11 cellular contexts compared by ENCODE assay signal in genomic region chr12:116598341-116599284, GRCh38.
DNase-seq lines count a peak whose midpoint lies in the region; ATAC-seq and TF ChIP-seq lines count a peak whose summit lies in the region.
"Had no signal": no experiment of that assay in that cellular context is flagged by ENCODE, and none has a peak within 500 bp of the region (broad histone marks: within the 10 kb centered on the region; RNA-seq: fewer than 3 reads in every experiment).

No MANE protein-coding gene starts in this region.

- H3K4me3 ChIP-seq in mucosa of stomach (ENCODE audit: low read length) (no peak overlapping the region), tibial artery (peak overlapping the region; percentile 33 to 47)

- H3K4me1 Mint-ChIP-seq in dendritic cell treated with granulocyte-macrophage colony-stimulating factor and Interleukin-4, amounts not matched to agents 40 ng/mL and 50 ng/mL, for 4 days (ENCODE audit: low read depth), result peaks cover 47% of the 10 kb centered on the region
- H3K4me1 Mint-ChIP-seq in effector memory CD8-positive, alpha-beta T cell (ENCODE audit: low read depth in 2 of 2), result peaks cover 10 to 11% of the 10 kb centered on the region in 2 donors

- H3K9ac ChIP-seq in mucosa of stomach (ENCODE audit: low read length), result peak overlapping the region; percentile 62

- ATAC-seq in effector memory CD8-positive, alpha-beta T cell (replicated peaks), result no peak
- no peak for ATAC-seq in GM19455 (IDR thresholded peaks at IDR 0.05; ENCODE audit: unreplicated experiment)

- no peak for TF ChIP-seq CTCF in tibial artery (IDR thresholded peaks at IDR 0.05)

- DNase-seq in NCI-H1417 (lab: John Stamatoyannopoulos, UW) (peak in 2 of 3 experiments; percentile 5 to 44), NCI-H1417 treated with DMSO at 0.1 percent for 48 hours (lab: John Stamatoyannopoulos, UW) (no peak), tibial artery (no peak), iPS-NIHi7 (ENCODE audit: extremely low spot score) (no peak)
- no peak for DNase-seq in effector memory CD8-positive, alpha-beta T cell

- H3K27ac Mint-ChIP-seq in dendritic cell treated with granulocyte-macrophage colony-stimulating factor and Interleukin-4, amounts not matched to agents 40 ng/mL and 50 ng/mL, for 4 days, result peak overlapping the region; percentile 91
- no peak overlapping the region for H3K27ac Mint-ChIP-seq in effector memory CD8-positive, alpha-beta T cell
- H3K27ac Mint-ChIP-seq: activated naive CD8-positive, alpha-beta T cell treated with anti-CD3 and anti-CD28 coated beads for 36 hours had no signal

- no peaks in the 10 kb centered on the region for H3K27me3 ChIP-seq in mucosa of stomach (ENCODE audit: control insufficient read depth, insufficient read depth, low read length)
- H3K27me3 ChIP-seq in tibial artery, result no peaks in the 10 kb centered on the region

- H3K9me3 Mint-ChIP-seq in dendritic cell treated with granulocyte-macrophage colony-stimulating factor and Interleukin-4, amounts not matched to agents 40 ng/mL and 50 ng/mL, for 4 days, result no peaks in the 10 kb centered on the region
- no peaks in the 10 kb centered on the region for H3K9me3 Mint-ChIP-seq in effector memory CD8-positive, alpha-beta T cell
- H3K9me3 Mint-ChIP-seq: activated naive CD8-positive, alpha-beta T cell treated with anti-CD3 and anti-CD28 coated beads for 36 hours had no signal

- H3K36me3 ChIP-seq in mucosa of stomach (ENCODE audit: control insufficient read depth, insufficient read depth, low read length) (no peaks in the 10 kb centered on the region), tibial artery (no peaks in the 10 kb centered on the region)

- intact Hi-C loops in dendritic cell treated with granulocyte-macrophage colony-stimulating factor and Interleukin-4, amounts not matched to agents 40 ng/mL and 50 ng/mL, for 4 days (cut with micrococcal nuclease), result loop anchor here (2.0 kb wide), 1 partner anchor 322 kb away; the partner anchor contains the start of gene MED13L
- intact Hi-C loops in tibial artery (cut with DNase I; ENCODE audit: low total_unique reads), result loop anchor here (2.0 to 5.0 kb wide), 3 partner anchors 76 to 596 kb away; partner anchors contain the start of gene MED13L

- peak overlapping the region; percentile 80 to 85 for H3K27ac ChIP-seq in tibial artery
- H3K27ac ChIP-seq: 22Rv1, HL-60 had no signal

- peaks cover 19% of the 10 kb centered on the region for H3K4me1 ChIP-seq in mucosa of stomach (ENCODE audit: control insufficient read depth, insufficient read depth, low read length)
- H3K4me1 ChIP-seq in tibial artery, result peaks cover 0 to 48% (median 26%) of the 10 kb centered on the region in 4 donors

- peak overlapping the region; percentile 71 for H3K4me3 Mint-ChIP-seq in dendritic cell treated with granulocyte-macrophage colony-stimulating factor and Interleukin-4, amounts not matched to agents 40 ng/mL and 50 ng/mL, for 4 days
- no peak overlapping the region for H3K4me3 Mint-ChIP-seq in effector memory CD8-positive, alpha-beta T cell
- H3K4me3 Mint-ChIP-seq: activated naive CD8-positive, alpha-beta T cell treated with anti-CD3 and anti-CD28 coated beads for 36 hours had no signal

- H3K9me3 ChIP-seq in mucosa of stomach (ENCODE audit: control insufficient read depth, low read length) (no peaks in the 10 kb centered on the region), tibial artery (no peaks in the 10 kb centered on the region)

- H3K27me3 Mint-ChIP-seq in dendritic cell treated with granulocyte-macrophage colony-stimulating factor and Interleukin-4, amounts not matched to agents 40 ng/mL and 50 ng/mL, for 4 days, result peaks cover 7% of the 10 kb centered on the region
- no peaks in the 10 kb centered on the region for H3K27me3 Mint-ChIP-seq in effector memory CD8-positive, alpha-beta T cell
- H3K27me3 Mint-ChIP-seq: activated naive CD8-positive, alpha-beta T cell treated with anti-CD3 and anti-CD28 coated beads for 36 hours had no signal

- H3K36me3 Mint-ChIP-seq in dendritic cell treated with granulocyte-macrophage colony-stimulating factor and Interleukin-4, amounts not matched to agents 40 ng/mL and 50 ng/mL, for 4 days (ENCODE audit: low read depth), result no peaks in the 10 kb centered on the region
- peaks cover 3% of the 10 kb centered on the region for H3K36me3 Mint-ChIP-seq in effector memory CD8-positive, alpha-beta T cell (ENCODE audit: insufficient read depth)
- H3K36me3 Mint-ChIP-seq: activated naive CD8-positive, alpha-beta T cell treated with anti-CD3 and anti-CD28 coated beads for 36 hours had no signal

Comparison
In these comparisons a context has a peak if more than half of its experiments do, and no peak if none do; other contexts are left out.
1. DNase-seq: peak in NCI-H1417 (2 of 3); none in NCI-H1417 treated with DMSO at 0.1 percent for 48 hours (single experiment), tibial artery (0 of 2), iPS-NIHi7 (single experiment) and effector memory CD8-positive, alpha-beta T cell (0 of 3).